In the genomic region with DNA sequence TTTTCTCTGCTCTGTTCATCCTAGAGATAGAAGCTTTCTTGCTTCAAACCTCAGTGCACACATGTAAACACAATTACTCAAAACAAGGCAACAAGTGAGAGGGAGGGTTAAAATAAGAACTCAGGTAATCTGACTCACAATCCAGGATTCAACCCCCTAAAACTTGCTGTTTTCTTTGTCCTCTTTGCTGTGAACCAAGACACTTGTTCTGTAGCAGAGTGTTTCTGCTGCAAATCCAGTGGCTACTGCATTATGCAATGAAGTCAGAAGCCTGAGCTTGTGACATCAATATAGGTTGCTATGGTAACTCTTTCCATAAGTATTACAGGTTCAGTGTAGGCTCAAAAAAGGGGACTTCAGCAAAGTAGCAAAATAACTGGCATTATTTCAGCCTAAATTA, we compare ENCODE assay signal across 16 cellular contexts.
A peak's percentile ranks its signal among the peaks of the same experiment; 100 is the strongest.
DNase-seq lines count a peak whose midpoint lies in the region; ATAC-seq and TF ChIP-seq lines count a peak whose summit lies in the region.
"Had no signal": no experiment of that assay in that cellular context is flagged by ENCODE, and none has a peak within 500 bp of the region (broad histone marks: within the 10 kb centered on the region; RNA-seq: fewer than 3 reads in every experiment).

No MANE protein-coding gene starts in this region.

- H2AFZ ChIP-seq in MM.1S (ENCODE audit: low read length): no peak overlapping the region

- H3K79me2 ChIP-seq in MM.1S (ENCODE audit: low read length): no peaks in the 10 kb centered on the region

- CTCF ChIA-PET in MCF 10A (lab: Yijun Ruan, JAX): interaction anchor here (0.7 kb wide), 1 partner anchor 154 kb away, joined by 3 read pairs; no protein-coding TSS in a partner anchor

- H3K27ac Mint-ChIP-seq in MCF 10A (ENCODE audit: low read depth, unreplicated experiment): peak overlapping the region; percentile 49

- no peak for TF ChIP-seq POLR2A in breast epithelium (IDR thresholded peaks at IDR 0.05)

- H3F3A ChIP-seq in MM.1S (ENCODE audit: insufficient read depth, low read length): no peaks in the 10 kb centered on the region

- no peak overlapping the region for H3K27ac ChIP-seq in breast epithelium
- no peak overlapping the region for H3K27ac ChIP-seq in upper lobe of right lung
- no peak overlapping the region for H3K27ac ChIP-seq in MM.1S (ENCODE audit: low read length)
- H3K27ac ChIP-seq: tibial nerve had no signal

- no TSS peak for BruUV-seq in MCF 10A (replicated peaks; lab: Mats Ljungman, UMichigan)

- no peak overlapping the region for H3K4me3 Mint-ChIP-seq in MCF 10A (ENCODE audit: unreplicated experiment)
- H3K4me3 Mint-ChIP-seq: activated T-cell treated with anti-CD3 and anti-CD28 coated beads, Interleukin-2, amount 50 U/mL, for 4 hours; central memory CD8-positive, alpha-beta T cell had no signal

- no peak overlapping the region for H3K4me2 ChIP-seq in MM.1S (ENCODE audit: low read depth, low read length)

- TF ChIP-seq CTCF in MCF 10A (IDR thresholded peaks at IDR 0.05; ENCODE audit: unreplicated experiment): no peak
- no peak for TF ChIP-seq CTCF in breast epithelium (IDR thresholded peaks at IDR 0.05)
- no peak for TF ChIP-seq CTCF in fibroblast of villous mesenchyme (IDR thresholded peaks at IDR 0.05; ENCODE audit: insufficient read depth, low read depth, low read length)
- TF ChIP-seq CTCF in upper lobe of right lung (IDR thresholded peaks at IDR 0.05): no peak
- no peak for TF ChIP-seq CTCF in MM.1S (IDR thresholded peaks at IDR 0.05; ENCODE audit: low read length)

- H3K9me3 ChIP-seq in breast epithelium (no peaks in the 10 kb centered on the region), upper lobe of right lung (no peaks in the 10 kb centered on the region), MM.1S (replicated peaks; ENCODE audit: insufficient read depth, low read length) (no peaks in the 10 kb centered on the region)
- H3K9me3 ChIP-seq: tibial nerve had no signal

- H3K4me1 ChIP-seq in breast epithelium (no peaks in the 10 kb centered on the region), upper lobe of right lung (no peaks in the 10 kb centered on the region), MM.1S (ENCODE audit: low read length) (no peaks in the 10 kb centered on the region)
- H3K4me1 ChIP-seq: tibial nerve had no signal

- DNase-seq in MCF 10A (ENCODE audit: unreplicated experiment): peak; percentile 19
- no peak for DNase-seq in breast epithelium (ENCODE audit: low spot score in 2 of 2)
- DNase-seq in SKM-1 treated with dmso at 0.1 percent for 144 hours (lab: John Stamatoyannopoulos, UW; ENCODE audit: unreplicated experiment): peak; percentile 74
- DNase-seq in fibroblast of villous mesenchyme (ENCODE audit: low read depth): peak; percentile 53
- DNase-seq in upper lobe of right lung: no peak
- DNase-seq in stimulated activated CD4-positive, alpha-beta T cell treated with anti-CD3 and anti-CD28 coated beads, Interleukin-2, amount 100 ng/mL, for 48 hours: no peak
- no peak for DNase-seq in SK-N-DZ (ENCODE audit: low spot score)
- DNase-seq in MM.1S: no peak
- DNase-seq: activated T-cell treated with anti-CD3 and anti-CD28 coated beads, Interleukin-2, amount 50 U/mL, for 4 hours; NCI-H2171 treated with DMSO at 0.1 percent for 48 hours; retina; SHP77 treated with DMSO at 0.1 percent for 48 hours had no signal

- H3K9me2 ChIP-seq in MM.1S (replicated peaks; ENCODE audit: insufficient read depth, low read length): no peaks in the 10 kb centered on the region

- H3K27me3 ChIP-seq in breast epithelium (no peaks in the 10 kb centered on the region), upper lobe of right lung (no peaks in the 10 kb centered on the region), MM.1S (replicated peaks; ENCODE audit: insufficient read depth, low read length) (no peaks in the 10 kb centered on the region)
- H3K27me3 ChIP-seq: tibial nerve had no signal

- intact Hi-C loops in MCF 10A (cut with micrococcal nuclease): no loop called here
- intact Hi-C loops in breast epithelium (cut with DNase I; ENCODE audit: low total_unique reads): no loop called here
- intact Hi-C loops in upper lobe of right lung (cut with DNase I): no loop called here

- POLR2A ChIA-PET in MCF 10A (lab: Yijun Ruan, JAX): interaction anchor here (0.8 to 1.6 kb wide), 4 partner anchors 9 to 71 kb away, joined by 3 to 7 read pairs (median 4); no protein-coding TSS in a partner anchor

- H3K4me1 Mint-ChIP-seq in MCF 10A (ENCODE audit: insufficient read depth, unreplicated experiment): peaks cover 18% of the 10 kb centered on the region
- H3K4me1 Mint-ChIP-seq: central memory CD8-positive, alpha-beta T cell had no signal

- peaks cover 4% of the 10 kb centered on the region for H3K9me3 Mint-ChIP-seq in MCF 10A (ENCODE audit: unreplicated experiment)
- H3K9me3 Mint-ChIP-seq: activated T-cell treated with anti-CD3 and anti-CD28 coated beads, Interleukin-2, amount 50 U/mL, for 4 hours; central memory CD8-positive, alpha-beta T cell had no signal

- peak; percentile 45 for ATAC-seq in upper lobe of right lung
- ATAC-seq: activated CD4-positive, CD25-positive, alpha-beta regulatory T cell treated with anti-CD3 and anti-CD28 coated beads, Interleukin-2, amount 50 U/mL, for 24 hours; activated T-cell treated with anti-CD3 and anti-CD28 coated beads, Interleukin-2, amount 50 U/mL, for 4 hours had no signal

- H3K9ac ChIP-seq in MM.1S (ENCODE audit: low read length): no peak overlapping the region

- H3K36me3 ChIP-seq in breast epithelium (no peaks in the 10 kb centered on the region), upper lobe of right lung (no peaks in the 10 kb centered on the region), MM.1S (replicated peaks; ENCODE audit: insufficient read depth, low read length) (no peaks in the 10 kb centered on the region)
- H3K36me3 ChIP-seq: tibial nerve had no signal

- no peaks in the 10 kb centered on the region for H3K27me3 Mint-ChIP-seq in MCF 10A (ENCODE audit: insufficient read depth, unreplicated experiment)

- H3K36me3 Mint-ChIP-seq in MCF 10A (ENCODE audit: insufficient read depth, unreplicated experiment): no peaks in the 10 kb centered on the region

- H4K20me1 ChIP-seq in MM.1S (ENCODE audit: insufficient read depth, low read length): no peaks in the 10 kb centered on the region

- no peak overlapping the region for H3K4me3 ChIP-seq in breast epithelium
- H3K4me3 ChIP-seq in fibroblast of villous mesenchyme (ENCODE audit: low read depth, low read length): no peak overlapping the region
- H3K4me3 ChIP-seq in upper lobe of right lung: no peak overlapping the region
- H3K4me3 ChIP-seq in MM.1S (ENCODE audit: low read length): no peak overlapping the region
- H3K4me3 ChIP-seq: lung, tibial nerve had no signal

Comparison
In these comparisons a context has a peak if more than half of its experiments do, and no peak if none do; other contexts are left out.
1. DNase-seq: peak in MCF 10A (single experiment), SKM-1 treated with dmso at 0.1 percent for 144 hours (single experiment) and fibroblast of villous mesenchyme (single experiment); none in breast epithelium (0 of 2), upper lobe of right lung (single experiment), stimulated activated CD4-positive, alpha-beta T cell treated with anti-CD3 and anti-CD28 coated beads, Interleukin-2, amount 100 ng/mL, for 48 hours (0 of 2), SK-N-DZ (single experiment) and MM.1S (single experiment).